ENCODE assay signal across 1 cellular context in the genomic region with DNA sequence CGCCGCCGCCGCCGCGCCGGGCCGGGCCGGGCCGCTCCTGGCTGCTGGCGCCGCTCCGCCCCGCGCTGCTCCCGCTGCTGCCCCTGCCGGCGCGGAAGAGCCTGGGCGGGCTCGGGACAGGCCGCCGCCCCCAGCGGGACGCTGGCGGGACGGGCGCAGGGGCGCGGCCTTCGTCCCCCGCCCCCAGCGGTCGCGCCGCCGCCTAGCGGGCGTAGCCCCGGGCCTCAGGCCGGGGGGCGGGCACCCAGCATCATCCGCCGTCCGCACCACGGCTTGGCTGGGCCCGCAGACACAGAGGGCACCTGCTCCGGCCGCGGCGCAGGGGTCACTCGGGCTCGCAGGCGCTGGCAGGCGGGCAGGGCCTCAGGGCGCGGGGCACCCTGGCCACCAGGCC.
TF ChIP-seq lines count a peak whose summit lies in the region.

A gene (minus strand): TSS at position 107 of the 394 bp plus-strand sequence. CDS start 218 bp downstream, outside the sequence.

TF ChIP-seq in HepG2, 621 proteins besides CTCF, POLR2A, EP300 and RAD21 (continued from another document and continues in another):
- TF ChIP-seq, protein P1, sequence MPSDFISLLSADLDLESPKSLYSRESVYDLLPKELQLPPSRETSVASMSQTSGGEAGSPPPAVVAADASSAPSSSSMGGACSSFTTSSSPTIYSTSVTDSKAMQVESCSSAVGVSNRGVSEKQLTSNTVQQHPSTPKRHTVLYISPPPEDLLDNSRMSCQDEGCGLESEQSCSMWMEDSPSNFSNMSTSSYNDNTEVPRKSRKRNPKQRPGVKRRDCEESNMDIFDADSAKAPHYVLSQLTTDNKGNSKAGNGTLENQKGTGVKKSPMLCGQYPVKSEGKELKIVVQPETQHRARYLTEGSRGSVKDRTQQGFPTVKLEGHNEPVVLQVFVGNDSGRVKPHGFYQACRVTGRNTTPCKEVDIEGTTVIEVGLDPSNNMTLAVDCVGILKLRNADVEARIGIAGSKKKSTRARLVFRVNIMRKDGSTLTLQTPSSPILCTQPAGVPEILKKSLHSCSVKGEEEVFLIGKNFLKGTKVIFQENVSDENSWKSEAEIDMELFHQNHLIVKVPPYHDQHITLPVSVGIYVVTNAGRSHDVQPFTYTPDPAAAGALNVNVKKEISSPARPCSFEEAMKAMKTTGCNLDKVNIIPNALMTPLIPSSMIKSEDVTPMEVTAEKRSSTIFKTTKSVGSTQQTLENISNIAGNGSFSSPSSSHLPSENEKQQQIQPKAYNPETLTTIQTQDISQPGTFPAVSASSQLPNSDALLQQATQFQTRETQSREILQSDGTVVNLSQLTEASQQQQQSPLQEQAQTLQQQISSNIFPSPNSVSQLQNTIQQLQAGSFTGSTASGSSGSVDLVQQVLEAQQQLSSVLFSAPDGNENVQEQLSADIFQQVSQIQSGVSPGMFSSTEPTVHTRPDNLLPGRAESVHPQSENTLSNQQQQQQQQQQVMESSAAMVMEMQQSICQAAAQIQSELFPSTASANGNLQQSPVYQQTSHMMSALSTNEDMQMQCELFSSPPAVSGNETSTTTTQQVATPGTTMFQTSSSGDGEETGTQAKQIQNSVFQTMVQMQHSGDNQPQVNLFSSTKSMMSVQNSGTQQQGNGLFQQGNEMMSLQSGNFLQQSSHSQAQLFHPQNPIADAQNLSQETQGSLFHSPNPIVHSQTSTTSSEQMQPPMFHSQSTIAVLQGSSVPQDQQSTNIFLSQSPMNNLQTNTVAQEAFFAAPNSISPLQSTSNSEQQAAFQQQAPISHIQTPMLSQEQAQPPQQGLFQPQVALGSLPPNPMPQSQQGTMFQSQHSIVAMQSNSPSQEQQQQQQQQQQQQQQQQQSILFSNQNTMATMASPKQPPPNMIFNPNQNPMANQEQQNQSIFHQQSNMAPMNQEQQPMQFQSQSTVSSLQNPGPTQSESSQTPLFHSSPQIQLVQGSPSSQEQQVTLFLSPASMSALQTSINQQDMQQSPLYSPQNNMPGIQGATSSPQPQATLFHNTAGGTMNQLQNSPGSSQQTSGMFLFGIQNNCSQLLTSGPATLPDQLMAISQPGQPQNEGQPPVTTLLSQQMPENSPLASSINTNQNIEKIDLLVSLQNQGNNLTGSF (CRISPR knock-in tag; IDR thresholded peaks at IDR 0.05), result no peak
- TF ChIP-seq, protein P2, sequence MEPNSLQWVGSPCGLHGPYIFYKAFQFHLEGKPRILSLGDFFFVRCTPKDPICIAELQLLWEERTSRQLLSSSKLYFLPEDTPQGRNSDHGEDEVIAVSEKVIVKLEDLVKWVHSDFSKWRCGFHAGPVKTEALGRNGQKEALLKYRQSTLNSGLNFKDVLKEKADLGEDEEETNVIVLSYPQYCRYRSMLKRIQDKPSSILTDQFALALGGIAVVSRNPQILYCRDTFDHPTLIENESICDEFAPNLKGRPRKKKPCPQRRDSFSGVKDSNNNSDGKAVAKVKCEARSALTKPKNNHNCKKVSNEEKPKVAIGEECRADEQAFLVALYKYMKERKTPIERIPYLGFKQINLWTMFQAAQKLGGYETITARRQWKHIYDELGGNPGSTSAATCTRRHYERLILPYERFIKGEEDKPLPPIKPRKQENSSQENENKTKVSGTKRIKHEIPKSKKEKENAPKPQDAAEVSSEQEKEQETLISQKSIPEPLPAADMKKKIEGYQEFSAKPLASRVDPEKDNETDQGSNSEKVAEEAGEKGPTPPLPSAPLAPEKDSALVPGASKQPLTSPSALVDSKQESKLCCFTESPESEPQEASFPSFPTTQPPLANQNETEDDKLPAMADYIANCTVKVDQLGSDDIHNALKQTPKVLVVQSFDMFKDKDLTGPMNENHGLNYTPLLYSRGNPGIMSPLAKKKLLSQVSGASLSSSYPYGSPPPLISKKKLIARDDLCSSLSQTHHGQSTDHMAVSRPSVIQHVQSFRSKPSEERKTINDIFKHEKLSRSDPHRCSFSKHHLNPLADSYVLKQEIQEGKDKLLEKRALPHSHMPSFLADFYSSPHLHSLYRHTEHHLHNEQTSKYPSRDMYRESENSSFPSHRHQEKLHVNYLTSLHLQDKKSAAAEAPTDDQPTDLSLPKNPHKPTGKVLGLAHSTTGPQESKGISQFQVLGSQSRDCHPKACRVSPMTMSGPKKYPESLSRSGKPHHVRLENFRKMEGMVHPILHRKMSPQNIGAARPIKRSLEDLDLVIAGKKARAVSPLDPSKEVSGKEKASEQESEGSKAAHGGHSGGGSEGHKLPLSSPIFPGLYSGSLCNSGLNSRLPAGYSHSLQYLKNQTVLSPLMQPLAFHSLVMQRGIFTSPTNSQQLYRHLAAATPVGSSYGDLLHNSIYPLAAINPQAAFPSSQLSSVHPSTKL (CRISPR knock-in tag; IDR thresholded peaks at IDR 0.05), result no peak; the same call in 1 of the 2 replicates
- TF ChIP-seq RBFOX2 (IDR thresholded peaks at IDR 0.05; ENCODE audit: low read depth, low read length), result no peak; the same call in 1 of the 2 replicates
- 0 out of 2 replicates have a peak, but pooled peaks have one; percentile 48 for TF ChIP-seq CENPT (CRISPR knock-in tag; IDR thresholded peaks at IDR 0.05; ENCODE audit: low read depth)
- TF ChIP-seq, protein P3, sequence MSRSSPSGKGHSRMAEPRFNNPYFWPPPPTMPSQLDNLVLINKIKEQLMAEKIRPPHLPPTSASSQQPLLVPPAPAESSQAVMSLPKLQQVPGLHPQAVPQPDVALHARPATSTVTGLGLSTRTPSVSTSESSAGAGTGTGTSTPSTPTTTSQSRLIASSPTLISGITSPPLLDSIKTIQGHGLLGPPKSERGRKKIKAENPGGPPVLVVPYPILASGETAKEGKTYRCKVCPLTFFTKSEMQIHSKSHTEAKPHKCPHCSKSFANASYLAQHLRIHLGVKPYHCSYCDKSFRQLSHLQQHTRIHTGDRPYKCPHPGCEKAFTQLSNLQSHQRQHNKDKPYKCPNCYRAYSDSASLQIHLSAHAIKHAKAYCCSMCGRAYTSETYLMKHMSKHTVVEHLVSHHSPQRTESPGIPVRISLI (CRISPR knock-in tag; IDR thresholded peaks at IDR 0.05; ENCODE audit: borderline replicate concordance), result no peak
- TF ChIP-seq, protein P4, sequence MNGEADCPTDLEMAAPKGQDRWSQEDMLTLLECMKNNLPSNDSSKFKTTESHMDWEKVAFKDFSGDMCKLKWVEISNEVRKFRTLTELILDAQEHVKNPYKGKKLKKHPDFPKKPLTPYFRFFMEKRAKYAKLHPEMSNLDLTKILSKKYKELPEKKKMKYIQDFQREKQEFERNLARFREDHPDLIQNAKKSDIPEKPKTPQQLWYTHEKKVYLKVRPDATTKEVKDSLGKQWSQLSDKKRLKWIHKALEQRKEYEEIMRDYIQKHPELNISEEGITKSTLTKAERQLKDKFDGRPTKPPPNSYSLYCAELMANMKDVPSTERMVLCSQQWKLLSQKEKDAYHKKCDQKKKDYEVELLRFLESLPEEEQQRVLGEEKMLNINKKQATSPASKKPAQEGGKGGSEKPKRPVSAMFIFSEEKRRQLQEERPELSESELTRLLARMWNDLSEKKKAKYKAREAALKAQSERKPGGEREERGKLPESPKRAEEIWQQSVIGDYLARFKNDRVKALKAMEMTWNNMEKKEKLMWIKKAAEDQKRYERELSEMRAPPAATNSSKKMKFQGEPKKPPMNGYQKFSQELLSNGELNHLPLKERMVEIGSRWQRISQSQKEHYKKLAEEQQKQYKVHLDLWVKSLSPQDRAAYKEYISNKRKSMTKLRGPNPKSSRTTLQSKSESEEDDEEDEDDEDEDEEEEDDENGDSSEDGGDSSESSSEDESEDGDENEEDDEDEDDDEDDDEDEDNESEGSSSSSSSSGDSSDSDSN (CRISPR knock-in tag; IDR thresholded peaks at IDR 0.05), result peak; percentile 81; the same call in 1 of the 2 replicates
- no peak for TF ChIP-seq HES4 (CRISPR knock-in tag; IDR thresholded peaks at IDR 0.05; ENCODE audit: borderline replicate concordance)
- TF ChIP-seq, protein P5, sequence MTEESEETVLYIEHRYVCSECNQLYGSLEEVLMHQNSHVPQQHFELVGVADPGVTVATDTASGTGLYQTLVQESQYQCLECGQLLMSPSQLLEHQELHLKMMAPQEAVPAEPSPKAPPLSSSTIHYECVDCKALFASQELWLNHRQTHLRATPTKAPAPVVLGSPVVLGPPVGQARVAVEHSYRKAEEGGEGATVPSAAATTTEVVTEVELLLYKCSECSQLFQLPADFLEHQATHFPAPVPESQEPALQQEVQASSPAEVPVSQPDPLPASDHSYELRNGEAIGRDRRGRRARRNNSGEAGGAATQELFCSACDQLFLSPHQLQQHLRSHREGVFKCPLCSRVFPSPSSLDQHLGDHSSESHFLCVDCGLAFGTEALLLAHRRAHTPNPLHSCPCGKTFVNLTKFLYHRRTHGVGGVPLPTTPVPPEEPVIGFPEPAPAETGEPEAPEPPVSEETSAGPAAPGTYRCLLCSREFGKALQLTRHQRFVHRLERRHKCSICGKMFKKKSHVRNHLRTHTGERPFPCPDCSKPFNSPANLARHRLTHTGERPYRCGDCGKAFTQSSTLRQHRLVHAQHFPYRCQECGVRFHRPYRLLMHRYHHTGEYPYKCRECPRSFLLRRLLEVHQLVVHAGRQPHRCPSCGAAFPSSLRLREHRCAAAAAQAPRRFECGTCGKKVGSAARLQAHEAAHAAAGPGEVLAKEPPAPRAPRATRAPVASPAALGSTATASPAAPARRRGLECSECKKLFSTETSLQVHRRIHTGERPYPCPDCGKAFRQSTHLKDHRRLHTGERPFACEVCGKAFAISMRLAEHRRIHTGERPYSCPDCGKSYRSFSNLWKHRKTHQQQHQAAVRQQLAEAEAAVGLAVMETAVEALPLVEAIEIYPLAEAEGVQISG (CRISPR knock-in tag; IDR thresholded peaks at IDR 0.05), result peak; percentile 92
- no peak for TF ChIP-seq ZNF326 (CRISPR knock-in tag; IDR thresholded peaks at IDR 0.05; ENCODE audit: borderline replicate concordance)
- TF ChIP-seq, protein P6, sequence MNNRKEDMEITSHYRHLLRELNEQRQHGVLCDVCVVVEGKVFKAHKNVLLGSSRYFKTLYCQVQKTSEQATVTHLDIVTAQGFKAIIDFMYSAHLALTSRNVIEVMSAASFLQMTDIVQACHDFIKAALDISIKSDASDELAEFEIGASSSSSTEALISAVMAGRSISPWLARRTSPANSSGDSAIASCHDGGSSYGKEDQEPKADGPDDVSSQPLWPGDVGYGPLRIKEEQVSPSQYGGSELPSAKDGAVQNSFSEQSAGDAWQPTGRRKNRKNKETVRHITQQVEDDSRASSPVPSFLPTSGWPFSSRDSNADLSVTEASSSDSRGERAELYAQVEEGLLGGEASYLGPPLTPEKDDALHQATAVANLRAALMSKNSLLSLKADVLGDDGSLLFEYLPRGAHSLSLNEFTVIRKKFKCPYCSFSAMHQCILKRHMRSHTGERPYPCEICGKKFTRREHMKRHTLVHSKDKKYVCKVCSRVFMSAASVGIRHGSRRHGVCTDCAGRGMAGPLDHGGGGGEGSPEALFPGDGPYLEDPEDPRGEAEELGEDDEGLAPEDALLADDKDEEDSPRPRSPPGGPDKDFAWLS (CRISPR knock-in tag; IDR thresholded peaks at IDR 0.05; ENCODE audit: borderline replicate concordance), result no peak
- no peak for TF ChIP-seq ZNF747 (CRISPR knock-in tag; IDR thresholded peaks at IDR 0.05; ENCODE audit: borderline replicate concordance)
- TF ChIP-seq SRSF1 (optimal IDR thresholded peaks at IDR 0.05; ENCODE audit: low read depth, low read length), result no peak
- no peak for TF ChIP-seq LCORL (IDR thresholded peaks at IDR 0.05)
- no peak for TF ChIP-seq LCORL (CRISPR knock-in tag; IDR thresholded peaks at IDR 0.05)
- TF ChIP-seq ZNF724P (CRISPR knock-in tag; IDR thresholded peaks at IDR 0.05; ENCODE audit: borderline replicate concordance), result no peak
- TF ChIP-seq ZNF562 (CRISPR knock-in tag; IDR thresholded peaks at IDR 0.05; ENCODE audit: borderline replicate concordance), result no peak
- no peak for TF ChIP-seq KDM3A (CRISPR knock-in tag; IDR thresholded peaks at IDR 0.05; ENCODE audit: low read depth)
- TF ChIP-seq, protein P7, sequence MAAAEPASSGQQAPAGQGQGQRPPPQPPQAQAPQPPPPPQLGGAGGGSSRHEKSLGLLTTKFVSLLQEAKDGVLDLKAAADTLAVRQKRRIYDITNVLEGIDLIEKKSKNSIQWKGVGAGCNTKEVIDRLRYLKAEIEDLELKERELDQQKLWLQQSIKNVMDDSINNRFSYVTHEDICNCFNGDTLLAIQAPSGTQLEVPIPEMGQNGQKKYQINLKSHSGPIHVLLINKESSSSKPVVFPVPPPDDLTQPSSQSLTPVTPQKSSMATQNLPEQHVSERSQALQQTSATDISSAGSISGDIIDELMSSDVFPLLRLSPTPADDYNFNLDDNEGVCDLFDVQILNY (CRISPR knock-in tag; conservative IDR thresholded peaks at IDR 0.05), result no peak; the same call in 1 of the 2 replicates
- TF ChIP-seq ZNF124 (CRISPR knock-in tag; IDR thresholded peaks at IDR 0.05), result no peak
- TF ChIP-seq, protein P8, sequence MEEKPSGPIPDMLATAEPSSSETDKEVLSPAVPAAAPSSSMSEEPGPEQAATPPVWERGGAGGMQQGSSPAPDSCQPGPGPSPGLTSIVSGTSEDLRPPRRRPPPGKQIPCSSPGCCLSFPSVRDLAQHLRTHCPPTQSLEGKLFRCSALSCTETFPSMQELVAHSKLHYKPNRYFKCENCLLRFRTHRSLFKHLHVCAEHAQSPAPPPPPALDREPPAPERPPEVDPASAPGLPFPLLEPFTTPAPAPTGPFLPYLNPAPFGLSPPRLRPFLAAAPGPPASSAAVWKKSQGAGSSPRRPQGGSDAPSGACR (CRISPR knock-in tag; IDR thresholded peaks at IDR 0.05), result no peak
- TF ChIP-seq TBP (CRISPR knock-in tag; IDR thresholded peaks at IDR 0.05), result no peak
- TF ChIP-seq, protein P9, sequence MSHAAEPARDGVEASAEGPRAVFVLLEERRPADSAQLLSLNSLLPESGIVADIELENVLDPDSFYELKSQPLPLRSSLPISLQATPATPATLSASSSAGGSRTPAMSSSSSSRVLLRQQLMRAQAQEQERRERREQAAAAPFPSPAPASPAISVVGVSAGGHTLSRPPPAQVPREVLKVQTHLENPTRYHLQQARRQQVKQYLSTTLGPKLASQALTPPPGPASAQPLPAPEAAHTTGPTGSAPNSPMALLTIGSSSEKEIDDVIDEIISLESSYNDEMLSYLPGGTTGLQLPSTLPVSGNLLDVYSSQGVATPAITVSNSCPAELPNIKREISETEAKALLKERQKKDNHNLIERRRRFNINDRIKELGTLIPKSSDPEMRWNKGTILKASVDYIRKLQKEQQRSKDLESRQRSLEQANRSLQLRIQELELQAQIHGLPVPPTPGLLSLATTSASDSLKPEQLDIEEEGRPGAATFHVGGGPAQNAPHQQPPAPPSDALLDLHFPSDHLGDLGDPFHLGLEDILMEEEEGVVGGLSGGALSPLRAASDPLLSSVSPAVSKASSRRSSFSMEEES (CRISPR knock-in tag; IDR thresholded peaks at IDR 0.05), result no peak
- TF ChIP-seq, protein P10, sequence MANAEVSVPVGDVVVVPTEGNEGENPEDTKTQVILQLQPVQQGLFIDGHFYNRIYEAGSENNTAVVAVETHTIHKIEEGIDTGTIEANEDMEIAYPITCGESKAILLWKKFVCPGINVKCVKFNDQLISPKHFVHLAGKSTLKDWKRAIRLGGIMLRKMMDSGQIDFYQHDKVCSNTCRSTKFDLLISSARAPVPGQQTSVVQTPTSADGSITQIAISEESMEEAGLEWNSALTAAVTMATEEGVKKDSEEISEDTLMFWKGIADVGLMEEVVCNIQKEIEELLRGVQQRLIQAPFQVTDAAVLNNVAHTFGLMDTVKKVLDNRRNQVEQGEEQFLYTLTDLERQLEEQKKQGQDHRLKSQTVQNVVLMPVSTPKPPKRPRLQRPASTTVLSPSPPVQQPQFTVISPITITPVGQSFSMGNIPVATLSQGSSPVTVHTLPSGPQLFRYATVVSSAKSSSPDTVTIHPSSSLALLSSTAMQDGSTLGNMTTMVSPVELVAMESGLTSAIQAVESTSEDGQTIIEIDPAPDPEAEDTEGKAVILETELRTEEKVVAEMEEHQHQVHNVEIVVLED (CRISPR knock-in tag; IDR thresholded peaks at IDR 0.05; ENCODE audit: borderline replicate concordance), result peak; percentile 32; the same call in 1 of the 2 replicates
- TF ChIP-seq ZNF709 (CRISPR knock-in tag; IDR thresholded peaks at IDR 0.05), result no peak
- no peak for TF ChIP-seq NCOA5 (CRISPR knock-in tag; IDR thresholded peaks at IDR 0.05)
